Comparison of ENCODE assay signal across 19 cellular contexts in the genomic region with DNA sequence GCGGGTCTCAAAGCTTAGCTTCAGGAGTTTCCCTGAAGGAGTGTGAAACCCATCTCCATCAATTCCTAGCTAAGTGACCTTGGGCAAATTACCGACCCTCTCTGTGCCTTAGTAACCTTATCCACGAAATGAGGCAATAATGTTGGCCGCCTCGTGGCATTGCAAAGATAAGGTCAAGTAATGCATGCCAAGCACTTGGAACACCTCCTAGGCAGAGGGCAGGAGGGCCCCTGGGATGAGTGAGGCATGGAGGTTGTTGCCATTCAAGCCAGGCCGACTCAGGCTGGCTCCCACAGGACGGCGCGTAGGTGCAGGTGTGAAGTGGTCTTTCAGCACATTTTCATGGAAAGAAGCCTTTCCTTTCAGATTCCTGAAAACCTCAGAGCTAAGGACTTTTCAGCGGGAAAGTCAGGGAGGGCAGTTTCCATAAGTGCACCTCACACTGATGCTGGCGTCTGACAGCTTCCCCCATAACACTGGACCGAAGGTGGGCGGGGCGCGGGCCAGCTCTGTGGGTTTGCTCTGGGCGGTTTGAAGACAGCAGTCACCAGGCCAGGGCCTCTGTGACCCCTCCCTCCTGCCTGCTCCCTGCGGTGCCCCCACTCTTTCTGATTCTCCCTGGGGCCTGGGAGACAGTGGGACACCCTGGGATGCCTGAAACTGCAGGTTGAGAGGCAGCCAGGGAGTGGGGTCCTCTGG. TPM values are rescaled to one million over a fixed set of nuclear protein-coding genes. Genes with fewer than 3 reads are reported as not detected.
A peak's percentile ranks its signal among the peaks of the same experiment; 100 is the strongest.
DNase-seq lines count a peak whose midpoint lies in the region; ATAC-seq and TF ChIP-seq lines count a peak whose summit lies in the region.
"Had no signal": no experiment of that assay in that cellular context is flagged by ENCODE, and none has a peak within 500 bp of the region (broad histone marks: within the 10 kb centered on the region; RNA-seq: fewer than 3 reads in every experiment).

No MANE protein-coding gene starts in this region.

- in situ Hi-C loops in HAP-1 (cut with MboI; ENCODE audit: low sequenced_read_pairs): no loop called here

- peak; percentile 31 to 73 (median 67) for ATAC-seq in psoas muscle
- no peak for ATAC-seq in GM21423 (IDR thresholded peaks at IDR 0.05; ENCODE audit: unreplicated experiment)

- H3K27ac ChIP-seq in C4-2B: peak overlapping the region; percentile 10; the same call in 1 of the 2 replicates
- H3K27ac ChIP-seq in psoas muscle: no peak overlapping the region
- H3K27ac ChIP-seq: Peyer's patch had no signal

- 53 to 61% (median 56%) methylated on average over 17 of the region's 17 CpGs for WGBS in psoas muscle, 3 donors

- peak; percentile 40 for DNase-seq in NCI-H226
- DNase-seq in fibroblast of the aortic adventitia (ENCODE audit: low read depth): peak; percentile 26
- DNase-seq in psoas muscle: no peak
- DNase-seq in HAP-1 (ENCODE audit: low spot score in 2 of 2): no peak
- DNase-seq in inferior parietal cortex (ENCODE audit: extremely low spot score): no peak
- no peak for DNase-seq in activated T-cell treated with anti-CD3 and anti-CD28 coated beads, Interleukin-2, amount 50 U/mL, for 1 hour
- DNase-seq: AML-193; CD4-positive, alpha-beta memory T cell; DMS79 treated with DMSO at 0.1 percent for 48 hours; GOT3; KG1; NCI-H1092 treated with DMSO at 0.1 percent for 48 hours; NCI-H1694 treated with DMSO at 0.1 percent for 48 hours; NCI-H2171; NCI-H510A; Peyer's patch; SHP77 treated with DMSO at 0.1 percent for 48 hours had no signal

- H3K27me3 ChIP-seq in psoas muscle (ENCODE audit: insufficient read depth in 3 of 3, low read length in 2 of 3): no peaks in the 10 kb centered on the region
- peaks cover 6% of the 10 kb centered on the region; the same call in 1 of the 2 replicates for H3K27me3 ChIP-seq in HAP-1 (ENCODE audit: low read depth)
- H3K27me3 ChIP-seq: Peyer's patch had no signal

- peaks cover 5% of the 10 kb centered on the region for H3K4me1 ChIP-seq in psoas muscle
- no peaks in the 10 kb centered on the region for H3K4me1 ChIP-seq in HAP-1

- intact Hi-C loops in psoas muscle (cut with DNase I): no loop called here

- H3K36me3 ChIP-seq in psoas muscle (ENCODE audit: insufficient read depth in 1 of 2, low read depth in 1 of 2): no peaks in the 10 kb centered on the region
- H3K36me3 ChIP-seq in HAP-1 (replicated peaks): no peaks in the 10 kb centered on the region
- H3K36me3 ChIP-seq: Peyer's patch had no signal

- H3K4me3 ChIP-seq in fibroblast of the aortic adventitia (ENCODE audit: low read depth, low read length): no peak overlapping the region
- H3K4me3 ChIP-seq in psoas muscle: no peak overlapping the region
- H3K4me3 ChIP-seq in HAP-1: no peak overlapping the region
- H3K4me3 ChIP-seq: Peyer's patch had no signal

- H3K9me3 ChIP-seq in psoas muscle (no peaks in the 10 kb centered on the region), HAP-1 (no peaks in the 10 kb centered on the region)
- H3K9me3 ChIP-seq: Peyer's patch had no signal

- TF ChIP-seq CTCF in C4-2B (conservative IDR thresholded peaks at IDR 0.05) (no peak), fibroblast of the aortic adventitia (IDR thresholded peaks at IDR 0.05; ENCODE audit: insufficient read depth, low read length) (no peak), psoas muscle (IDR thresholded peaks at IDR 0.05) (no peak)

RNA-seq across cellular contexts. Expression of a gene that starts 25.2 kb away (rescaled TPM):
- total RNA-seq in fibroblast of the aortic adventitia (ENCODE audit: low replicate concordance) (47.3 and 72.1 TPM in 2 replicates), psoas muscle (10 to 100 TPM in 3 of 4 donors, 1 to 10 TPM in 1; 9.5 to 15.9 (median 13.6) TPM)
- polyA plus RNA-seq in psoas muscle: 10 to 100 TPM; 11.5 to 13.8 (median 13.1) TPM

RNA-seq across cellular contexts. Expression of a gene that starts 44.2 kb away (rescaled TPM):
- 1.2 and 5.1 TPM in 2 replicates for total RNA-seq in fibroblast of the aortic adventitia (ENCODE audit: low replicate concordance)
- total RNA-seq in psoas muscle: 1 to 10 TPM; 1.4 to 2.9 (median 2.2) TPM
- 1 to 10 TPM; 2.5 to 3.6 (median 3.2) TPM for polyA plus RNA-seq in psoas muscle

Comparison
In these comparisons a context has a peak if more than half of its experiments do, and no peak if none do; other contexts are left out.
1. DNase-seq: peak in NCI-H226 (single experiment) and fibroblast of the aortic adventitia (single experiment); none in psoas muscle (0 of 2), HAP-1 (0 of 2), inferior parietal cortex (single experiment) and activated T-cell treated with anti-CD3 and anti-CD28 coated beads, Interleukin-2, amount 50 U/mL, for 1 hour (single experiment).